Comparison of ENCODE assay signal across 10 cellular contexts in the genomic region with DNA sequence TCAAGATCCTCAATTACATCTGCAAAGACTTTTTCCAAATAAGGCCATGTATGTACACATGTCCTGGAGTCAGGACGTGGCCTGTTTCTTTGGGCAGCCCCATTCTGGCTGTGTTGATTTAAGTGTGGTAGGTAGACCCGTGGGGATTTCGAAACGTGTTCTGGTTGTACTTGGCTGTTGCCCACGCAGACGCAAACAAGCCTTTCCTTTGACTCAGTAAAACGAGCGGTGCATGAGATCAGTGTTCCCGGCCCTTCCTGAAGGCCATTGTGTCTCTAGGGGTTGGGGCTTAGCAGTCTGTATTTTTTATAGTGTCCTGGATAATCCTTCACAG.
DNase-seq lines count a peak whose midpoint lies in the region; ATAC-seq and TF ChIP-seq lines count a peak whose summit lies in the region.
"Had no signal": no experiment of that assay in that cellular context is flagged by ENCODE, and none has a peak within 500 bp of the region (broad histone marks: within the 10 kb centered on the region; RNA-seq: fewer than 3 reads in every experiment).

No MANE protein-coding gene starts in this region.

- TF ChIP-seq POLR2A in suprapubic skin (IDR thresholded peaks at IDR 0.05): no peak

- 37% methylated on average over 9 of the region's 9 CpGs for WGBS in right cardiac atrium
- WGBS in suprapubic skin: 32% methylated on average over 9 of the region's 9 CpGs

- H3K27ac ChIP-seq in VCaP (peak overlapping the region; percentile 72), right cardiac atrium (ENCODE audit: low read length) (no peak overlapping the region), suprapubic skin (peak overlapping the region; percentile 66)

- CTCF ChIA-PET in activated CD8-positive, alpha-beta memory T cell treated with anti-CD3 and anti-CD28 coated beads, Interleukin-2, amount 10 ng/mL, durations not matched to agents 7 days and 5 days (lab: Charles Lee): interaction anchor here (0.9 to 3.7 kb wide), 3 partner anchors 31 to 66 kb away, joined by 3 to 18 read pairs (median 4); no protein-coding TSS in a partner anchor

- peaks cover 17% of the 10 kb centered on the region for H3K36me3 Mint-ChIP-seq in activated CD8-positive, alpha-beta memory T cell treated with anti-CD3 and anti-CD28 coated beads, Interleukin-2, amount 10 ng/mL, durations not matched to agents 7 days and 5 days

- DNase-seq in DMS53 (lab: John Stamatoyannopoulos, UW): peak; percentile 43
- no peak for DNase-seq in DMS53 treated with DMSO at 0.1 percent for 48 hours (lab: John Stamatoyannopoulos, UW; ENCODE audit: unreplicated experiment)
- DNase-seq in right cardiac atrium: peak; percentile 66 to 73 (median 69)
- DNase-seq in suprapubic skin (ENCODE audit: low spot score in 2 of 2): peak in 1 of 2 donors; percentile 74
- DNase-seq in activated CD8-positive, alpha-beta memory T cell treated with anti-CD3 and anti-CD28 coated beads, Interleukin-2, amount 10 ng/mL, durations not matched to agents 7 days and 5 days: no peak
- DNase-seq in GM19240 (ENCODE audit: insufficient read length, low spot score): no peak
- DNase-seq: BE2C had no signal

- no peaks in the 10 kb centered on the region for H3K27me3 Mint-ChIP-seq in activated CD8-positive, alpha-beta memory T cell treated with anti-CD3 and anti-CD28 coated beads, Interleukin-2, amount 10 ng/mL, durations not matched to agents 7 days and 5 days
- H3K27me3 Mint-ChIP-seq: memory B cell had no signal

- no peak for TF ChIP-seq EP300 in suprapubic skin (IDR thresholded peaks at IDR 0.05)

- H3K27ac Mint-ChIP-seq in activated CD8-positive, alpha-beta memory T cell treated with anti-CD3 and anti-CD28 coated beads, Interleukin-2, amount 10 ng/mL, durations not matched to agents 7 days and 5 days: no peak overlapping the region
- H3K27ac Mint-ChIP-seq: memory B cell had no signal

- H3K9me3 ChIP-seq in right cardiac atrium (ENCODE audit: control insufficient read depth, low read length) (no peaks in the 10 kb centered on the region), suprapubic skin (no peaks in the 10 kb centered on the region)
- H3K9me3 ChIP-seq: BE2C had no signal

- peaks cover 26% of the 10 kb centered on the region for H3K36me3 ChIP-seq in suprapubic skin

- peak; percentile 49 to 82 for ATAC-seq in right cardiac atrium
- ATAC-seq in activated CD8-positive, alpha-beta memory T cell treated with anti-CD3 and anti-CD28 coated beads, Interleukin-2, amount 10 ng/mL, durations not matched to agents 7 days and 5 days: no peak
- ATAC-seq in GM18907 (IDR thresholded peaks at IDR 0.05; ENCODE audit: unreplicated experiment): no peak

- H3K4me1 Mint-ChIP-seq in activated CD8-positive, alpha-beta memory T cell treated with anti-CD3 and anti-CD28 coated beads, Interleukin-2, amount 10 ng/mL, durations not matched to agents 7 days and 5 days: peaks cover 22% of the 10 kb centered on the region

- H3K4me3 Mint-ChIP-seq in activated CD8-positive, alpha-beta memory T cell treated with anti-CD3 and anti-CD28 coated beads, Interleukin-2, amount 10 ng/mL, durations not matched to agents 7 days and 5 days: no peak overlapping the region
- H3K4me3 Mint-ChIP-seq: memory B cell had no signal

- H3K4me1 ChIP-seq in right cardiac atrium (ENCODE audit: control insufficient read depth, insufficient read depth, low read length) (no peaks in the 10 kb centered on the region), suprapubic skin (peaks cover 33% of the 10 kb centered on the region)

- H3K4me3 ChIP-seq in right cardiac atrium (ENCODE audit: low read length): no peak overlapping the region
- no peak overlapping the region for H3K4me3 ChIP-seq in suprapubic skin

- no peaks in the 10 kb centered on the region for H3K27me3 ChIP-seq in right cardiac atrium (ENCODE audit: control insufficient read depth, insufficient read depth)
- H3K27me3 ChIP-seq in suprapubic skin: no peaks in the 10 kb centered on the region
- H3K27me3 ChIP-seq: BE2C had no signal

- intact Hi-C loops in right cardiac atrium (cut with DNase I): loop anchor here in 2 of 4 donors (10.0 kb wide), 1 partner anchor 63 kb away; the partner anchor contains the start of gene DNAJB6 (in 2 of the 2)

- no peaks in the 10 kb centered on the region for H3K9me3 Mint-ChIP-seq in activated CD8-positive, alpha-beta memory T cell treated with anti-CD3 and anti-CD28 coated beads, Interleukin-2, amount 10 ng/mL, durations not matched to agents 7 days and 5 days (ENCODE audit: low read depth)
- H3K9me3 Mint-ChIP-seq: memory B cell had no signal

- TF ChIP-seq CTCF in VCaP (conservative IDR thresholded peaks at IDR 0.05): no peak
- no peak for TF ChIP-seq CTCF in suprapubic skin (IDR thresholded peaks at IDR 0.05)

Comparison
In these comparisons a context has a peak if more than half of its experiments do, and no peak if none do; other contexts are left out.
1. DNase-seq: peak in DMS53 (single experiment) and right cardiac atrium (3 of 3); none in DMS53 treated with DMSO at 0.1 percent for 48 hours (single experiment), activated CD8-positive, alpha-beta memory T cell treated with anti-CD3 and anti-CD28 coated beads, Interleukin-2, amount 10 ng/mL, durations not matched to agents 7 days and 5 days (single experiment) and GM19240 (single experiment).
2. ATAC-seq: peak in right cardiac atrium (2 of 2); none in activated CD8-positive, alpha-beta memory T cell treated with anti-CD3 and anti-CD28 coated beads, Interleukin-2, amount 10 ng/mL, durations not matched to agents 7 days and 5 days (single experiment) and GM18907 (single experiment).